ENCODE assay signal across 8 cellular contexts in the genomic region with DNA sequence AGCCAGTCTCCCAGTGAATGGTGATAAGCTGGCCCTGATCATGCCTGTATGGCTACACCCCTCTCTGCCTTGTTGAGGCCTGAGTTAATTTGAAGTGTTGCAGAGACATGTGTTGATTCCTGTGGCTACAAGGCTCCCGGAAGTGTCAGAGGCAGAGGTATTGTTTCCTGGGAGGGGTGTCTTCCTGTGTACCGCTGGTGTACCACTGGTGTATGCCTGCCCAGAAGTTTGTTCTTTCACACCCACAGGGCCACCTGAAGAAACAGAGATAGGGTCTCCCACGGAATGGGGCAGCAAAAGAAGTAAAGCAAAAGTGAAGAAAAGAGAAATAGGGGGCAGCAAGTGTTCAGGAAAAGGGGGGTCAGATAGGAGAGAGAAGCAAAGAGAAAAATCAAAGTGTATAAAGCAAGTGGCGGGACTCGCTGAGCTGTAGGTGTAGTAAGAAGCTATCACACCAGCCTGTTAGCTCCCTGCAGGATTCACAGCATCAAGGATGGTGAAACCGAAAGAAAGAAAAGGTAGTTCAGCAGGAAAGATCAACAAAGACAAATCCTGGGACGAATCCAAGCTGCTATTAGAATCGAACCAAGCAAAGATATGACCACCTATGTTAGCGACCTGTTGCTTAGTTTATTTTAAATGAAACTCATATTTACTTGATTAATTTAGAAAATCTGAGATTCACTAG. TPM values are rescaled to one million over a fixed set of nuclear protein-coding genes. Genes with fewer than 3 reads are reported as not detected.
DNase-seq lines count a peak whose midpoint lies in the region; ATAC-seq and TF ChIP-seq lines count a peak whose summit lies in the region.

No MANE protein-coding gene starts in this region.

- no peaks in the 10 kb centered on the region; the same call in none of the 2 replicates for H3K27me3 Mint-ChIP-seq in HFFc6 (ENCODE audit: insufficient read depth)

- no peak for ATAC-seq in GM18520 (IDR thresholded peaks at IDR 0.05; ENCODE audit: unreplicated experiment)

- peaks cover 28% of the 10 kb centered on the region for H3K4me1 Mint-ChIP-seq in HFFc6 (ENCODE audit: low read depth)

- H3K36me3 Mint-ChIP-seq in HFFc6 (ENCODE audit: low read depth) = no peaks in the 10 kb centered on the region

- intact Hi-C loops in posterior cingulate gyrus (cut with DNase I) = no loop called here

- peak; percentile 20 for DNase-seq in GM20000 (ENCODE audit: low spot score)
- peak; percentile 43 for DNase-seq in activated CD4-positive, alpha-beta T cell treated with anti-CD3 and anti-CD28 coated beads for 1 hour
- DNase-seq in dermis blood vessel endothelial cell = peak; percentile 24
- peak; percentile 19 to 45 (median 44) for DNase-seq in stimulated activated CD4-positive, alpha-beta T cell treated with anti-CD3 and anti-CD28 coated beads, TNF-alpha, amount 100 ng/mL, for 48 hours (ENCODE audit: low read depth in 3 of 3)
- DNase-seq in HFFc6 = no peak
- no peak for DNase-seq in posterior cingulate gyrus
- DNase-seq in DMS53 treated with DMSO at 0.1 percent for 48 hours (lab: John Stamatoyannopoulos, UW; ENCODE audit: unreplicated experiment) = no peak

- TF ChIP-seq CTCF in GM20000 (IDR thresholded peaks at IDR 0.05; ENCODE audit: extremely low read depth, missing control alignments) = no peak
- TF ChIP-seq CTCF in HFFc6 (IDR thresholded peaks at IDR 0.05) = no peak

- H3K27ac Mint-ChIP-seq in HFFc6 = no peak overlapping the region

- H3K9me3 Mint-ChIP-seq in HFFc6 = no peaks in the 10 kb centered on the region

- no peak overlapping the region for H3K4me3 Mint-ChIP-seq in HFFc6

RNA-seq across cellular contexts. Expression of gene CD47, which starts 36.6 kb away (rescaled TPM):
- total RNA-seq in dermis blood vessel endothelial cell = 85.6 and 113 TPM in 2 replicates
- total RNA-seq in HFFc6 (2021; fragmentation: NEBNext Ultra II Directional; extraction: Animal tissue kit (Norgen Biotek cat#: 25700)) = 10 to 100 TPM; 68.3 to 89.5 (median 77.1) TPM

Comparison
In these comparisons a context has a peak if more than half of its experiments do, and no peak if none do; other contexts are left out.
1. DNase-seq: peak in GM20000 (single experiment), activated CD4-positive, alpha-beta T cell treated with anti-CD3 and anti-CD28 coated beads for 1 hour (single experiment), dermis blood vessel endothelial cell (single experiment) and stimulated activated CD4-positive, alpha-beta T cell treated with anti-CD3 and anti-CD28 coated beads, TNF-alpha, amount 100 ng/mL, for 48 hours (3 of 3); none in HFFc6 (single experiment), posterior cingulate gyrus (0 of 10) and DMS53 treated with DMSO at 0.1 percent for 48 hours (single experiment).